Comparison of ENCODE assay signal across 14 cellular contexts in the genomic region with DNA sequence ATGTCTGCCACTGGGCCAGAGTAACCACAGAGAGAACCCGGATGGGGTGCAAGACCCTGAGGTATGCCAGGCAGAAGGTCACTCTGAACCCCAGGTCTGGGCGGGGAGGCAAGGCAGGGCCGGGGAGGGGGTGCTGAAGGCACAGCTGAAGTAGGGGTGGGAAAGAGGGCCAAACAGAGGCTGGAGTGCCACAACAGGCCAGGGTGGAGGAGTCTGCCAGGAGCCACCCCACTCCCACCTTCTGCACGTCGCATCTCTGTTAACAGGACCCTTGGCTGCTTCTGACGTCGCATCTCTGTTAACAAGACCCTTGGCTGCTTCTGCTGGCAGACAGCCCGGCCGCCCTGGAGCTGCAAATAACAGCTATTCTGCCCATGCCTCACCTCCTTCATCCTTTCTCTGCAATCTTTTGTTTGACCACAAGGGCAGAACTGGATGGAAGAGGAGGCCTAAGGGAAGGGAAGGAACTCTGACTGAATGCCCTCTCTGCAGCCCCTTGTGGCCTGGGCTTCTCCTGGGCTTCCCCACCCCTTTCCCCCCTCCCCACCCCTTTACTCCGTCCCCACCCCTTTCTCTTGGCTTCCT. TPM values are rescaled to one million over a fixed set of nuclear protein-coding genes. Genes with fewer than 3 reads are reported as not detected.
DNase-seq lines count a peak whose midpoint lies in the region; ATAC-seq and TF ChIP-seq lines count a peak whose summit lies in the region.
"Had no signal": no experiment of that assay in that cellular context is flagged by ENCODE, and none has a peak within 500 bp of the region (broad histone marks: within the 10 kb centered on the region; RNA-seq: fewer than 3 reads in every experiment).

No MANE protein-coding gene starts in this region.

- ATAC-seq in WTC11 (peak; percentile 98), GM19328 (IDR thresholded peaks at IDR 0.05; ENCODE audit: unreplicated experiment) (no peak), GM18502 (IDR thresholded peaks at IDR 0.05; ENCODE audit: poor library complexity, unreplicated experiment) (no peak), HG03095 (IDR thresholded peaks at IDR 0.05; ENCODE audit: unreplicated experiment) (no peak)
- ATAC-seq: stimulated activated effector memory CD8-positive, alpha-beta T cell treated with anti-CD3 and anti-CD28 coated beads, Interleukin-12 subunit alpha, Interleukin-12 subunit beta, amount 100 ng/mL, for 72 hours had no signal

- no peaks in the 10 kb centered on the region for H3K36me3 ChIP-seq in HAP-1 (replicated peaks)
- no peaks in the 10 kb centered on the region for H3K36me3 ChIP-seq in tibial nerve

- peak; percentile 34 for TF ChIP-seq CTCF in AG09319 (IDR thresholded peaks at IDR 0.05; ENCODE audit: low read depth, low read length)
- no peak; the same call in 1 of the 2 replicates for TF ChIP-seq CTCF in WTC11 (IDR thresholded peaks at IDR 0.05)
- peak in 2 of 5 experiments; percentile 24 for TF ChIP-seq CTCF in tibial nerve (IDR thresholded peaks at IDR 0.05)

- H3K9me3 Mint-ChIP-seq in WTC11, result no peaks in the 10 kb centered on the region
- H3K9me3 Mint-ChIP-seq: stimulated activated effector memory CD8-positive, alpha-beta T cell treated with anti-CD3 and anti-CD28 coated beads, Interleukin-12 subunit alpha, Interleukin-12 subunit beta, amount 100 ng/mL, for 72 hours; T-helper 1 cell treated with Interleukin-12 subunit alpha and Interleukin-12 subunit beta and Interleukin-4 antibody, amounts not matched to agents 30 μg/mL and 1 μg/mL, for 36 hours had no signal

- no peak for TF ChIP-seq POLR2A in tibial nerve (IDR thresholded peaks at IDR 0.05)

- no peak overlapping the region for H3K27ac Mint-ChIP-seq in WTC11
- H3K27ac Mint-ChIP-seq: stimulated activated effector memory CD8-positive, alpha-beta T cell treated with anti-CD3 and anti-CD28 coated beads, Interleukin-12 subunit alpha, Interleukin-12 subunit beta, amount 100 ng/mL, for 72 hours; T-helper 1 cell treated with Interleukin-12 subunit alpha and Interleukin-12 subunit beta and Interleukin-4 antibody, amounts not matched to agents 30 μg/mL and 1 μg/mL, for 36 hours had no signal

- H3K4me3 ChIP-seq in HAP-1 (no peak overlapping the region), tibial nerve (no peak overlapping the region)
- H3K4me3 ChIP-seq: psoas muscle had no signal

- peaks cover 30% of the 10 kb centered on the region for H3K4me1 Mint-ChIP-seq in WTC11
- H3K4me1 Mint-ChIP-seq: stimulated activated effector memory CD8-positive, alpha-beta T cell treated with anti-CD3 and anti-CD28 coated beads, Interleukin-12 subunit alpha, Interleukin-12 subunit beta, amount 100 ng/mL, for 72 hours had no signal

- no peak overlapping the region for H3K4me3 Mint-ChIP-seq in WTC11
- H3K4me3 Mint-ChIP-seq: stimulated activated effector memory CD8-positive, alpha-beta T cell treated with anti-CD3 and anti-CD28 coated beads, Interleukin-12 subunit alpha, Interleukin-12 subunit beta, amount 100 ng/mL, for 72 hours; T-helper 1 cell treated with Interleukin-12 subunit alpha and Interleukin-12 subunit beta and Interleukin-4 antibody, amounts not matched to agents 30 μg/mL and 1 μg/mL, for 36 hours had no signal

- H3K27ac ChIP-seq in tibial nerve, result peak overlapping the region in 2 of 4 donors; percentile 59 to 80
- H3K27ac ChIP-seq: KMS-11, psoas muscle had no signal

- H3K9me3 ChIP-seq in HAP-1, result no peaks in the 10 kb centered on the region
- H3K9me3 ChIP-seq in tibial nerve, result no peaks in the 10 kb centered on the region
- H3K9me3 ChIP-seq: psoas muscle had no signal

- H3K27me3 ChIP-seq in HAP-1 (ENCODE audit: low read depth) (peaks cover 3% of the 10 kb centered on the region; the same call in 1 of the 2 replicates), tibial nerve (no peaks in the 10 kb centered on the region)

- H3K36me3 Mint-ChIP-seq in WTC11, result no peaks in the 10 kb centered on the region
- H3K36me3 Mint-ChIP-seq: stimulated activated effector memory CD8-positive, alpha-beta T cell treated with anti-CD3 and anti-CD28 coated beads, Interleukin-12 subunit alpha, Interleukin-12 subunit beta, amount 100 ng/mL, for 72 hours had no signal

- H3K4me1 ChIP-seq in HAP-1, result no peaks in the 10 kb centered on the region
- H3K4me1 ChIP-seq in tibial nerve, result peaks cover 0 to 79% (median 33%) of the 10 kb centered on the region in 4 donors
- H3K4me1 ChIP-seq: psoas muscle had no signal

- DNase-seq in AG09319 (ENCODE audit: extremely low read depth, low read depth) (no peak), HAP-1 (ENCODE audit: low spot score in 2 of 2) (peak; percentile 51 to 58), WTC11 (ENCODE audit: low spot score) (peak; percentile 55), iPS DF 4.7 (ENCODE audit: extremely low read depth, low spot score) (peak; percentile 87), tibial nerve (ENCODE audit: low spot score in 2 of 2) (no peak)
- DNase-seq: foreskin melanocyte, HCEC 1CT had no signal

- in situ Hi-C loops in HAP-1 (cut with MboI; ENCODE audit: low sequenced_read_pairs), result no loop called here

- CTCF ChIA-PET in WTC11 (lab: Charles Lee), result interaction anchor here (0.6 to 3.7 kb wide), 35 partner anchors 8 to 238 kb away, joined by 3 to 29 read pairs (median 4); partner anchors contain the start of gene NUP210

- H3K27me3 Mint-ChIP-seq in WTC11 (ENCODE audit: low read depth), result no peaks in the 10 kb centered on the region; the same call in 1 of the 2 replicates

- POLR2A ChIA-PET in WTC11 (lab: Charles Lee), result no interaction called here

- 51 to 56% methylated on average over 10 of the region's 10 CpGs for WGBS in tibial nerve, 2 donors

- no peak for TF ChIP-seq EP300 in tibial nerve (IDR thresholded peaks at IDR 0.05)

TF ChIP-seq in WTC11, 78 proteins besides CTCF, POLR2A, EP300 and RAD21:
- TF ChIP-seq GTF2I (CRISPR knock-in tag; conservative IDR thresholded peaks at IDR 0.05), result no peak
- no peak for TF ChIP-seq IRF2 (CRISPR knock-in tag; IDR thresholded peaks at IDR 0.05; ENCODE audit: borderline replicate concordance, low read depth)
- no peak for TF ChIP-seq GABPB1 (CRISPR knock-in tag; IDR thresholded peaks at IDR 0.05)
- no peak for TF ChIP-seq ELF4 (CRISPR knock-in tag; IDR thresholded peaks at IDR 0.05; ENCODE audit: low read depth)
- no peak for TF ChIP-seq FOXJ3 (CRISPR knock-in tag; IDR thresholded peaks at IDR 0.05; ENCODE audit: borderline replicate concordance)
- TF ChIP-seq, protein P1, sequence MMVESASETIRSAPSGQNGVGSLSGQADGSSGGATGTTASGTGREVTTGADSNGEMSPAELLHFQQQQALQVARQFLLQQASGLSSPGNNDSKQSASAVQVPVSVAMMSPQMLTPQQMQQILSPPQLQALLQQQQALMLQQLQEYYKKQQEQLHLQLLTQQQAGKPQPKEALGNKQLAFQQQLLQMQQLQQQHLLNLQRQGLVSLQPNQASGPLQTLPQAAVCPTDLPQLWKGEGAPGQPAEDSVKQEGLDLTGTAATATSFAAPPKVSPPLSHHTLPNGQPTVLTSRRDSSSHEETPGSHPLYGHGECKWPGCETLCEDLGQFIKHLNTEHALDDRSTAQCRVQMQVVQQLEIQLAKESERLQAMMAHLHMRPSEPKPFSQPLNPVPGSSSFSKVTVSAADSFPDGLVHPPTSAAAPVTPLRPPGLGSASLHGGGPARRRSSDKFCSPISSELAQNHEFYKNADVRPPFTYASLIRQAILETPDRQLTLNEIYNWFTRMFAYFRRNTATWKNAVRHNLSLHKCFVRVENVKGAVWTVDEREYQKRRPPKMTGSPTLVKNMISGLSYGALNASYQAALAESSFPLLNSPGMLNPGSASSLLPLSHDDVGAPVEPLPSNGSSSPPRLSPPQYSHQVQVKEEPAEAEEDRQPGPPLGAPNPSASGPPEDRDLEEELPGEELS (CRISPR knock-in tag; IDR thresholded peaks at IDR 0.05), result no peak
- TF ChIP-seq IRF1 (CRISPR knock-in tag; IDR thresholded peaks at IDR 0.05), result no peak
- no peak for TF ChIP-seq ESRRA (CRISPR knock-in tag; IDR thresholded peaks at IDR 0.05; ENCODE audit: borderline replicate concordance)
- no peak for TF ChIP-seq NR3C1 (CRISPR knock-in tag; conservative IDR thresholded peaks at IDR 0.05; ENCODE audit: low read depth)
- TF ChIP-seq, protein P2, sequence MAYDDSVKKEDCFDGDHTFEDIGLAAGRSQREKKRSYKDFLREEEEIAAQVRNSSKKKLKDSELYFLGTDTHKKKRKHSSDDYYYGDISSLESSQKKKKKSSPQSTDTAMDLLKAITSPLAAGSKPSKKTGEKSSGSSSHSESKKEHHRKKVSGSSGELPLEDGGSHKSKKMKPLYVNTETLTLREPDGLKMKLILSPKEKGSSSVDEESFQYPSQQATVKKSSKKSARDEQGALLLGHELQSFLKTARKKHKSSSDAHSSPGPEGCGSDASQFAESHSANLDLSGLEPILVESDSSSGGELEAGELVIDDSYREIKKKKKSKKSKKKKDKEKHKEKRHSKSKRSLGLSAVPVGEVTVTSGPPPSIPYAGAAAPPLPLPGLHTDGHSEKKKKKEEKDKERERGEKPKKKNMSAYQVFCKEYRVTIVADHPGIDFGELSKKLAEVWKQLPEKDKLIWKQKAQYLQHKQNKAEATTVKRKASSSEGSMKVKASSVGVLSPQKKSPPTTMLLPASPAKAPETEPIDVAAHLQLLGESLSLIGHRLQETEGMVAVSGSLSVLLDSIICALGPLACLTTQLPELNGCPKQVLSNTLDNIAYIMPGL (CRISPR knock-in tag; IDR thresholded peaks at IDR 0.05), result no peak
- TF ChIP-seq MXD4 (CRISPR knock-in tag; IDR thresholded peaks at IDR 0.05; ENCODE audit: borderline replicate concordance), result no peak
- no peak for TF ChIP-seq PRRX2 (CRISPR knock-in tag; IDR thresholded peaks at IDR 0.05)
- no peak for TF ChIP-seq USF2 (CRISPR knock-in tag; IDR thresholded peaks at IDR 0.05)
- no peak for TF ChIP-seq CREM (CRISPR knock-in tag; IDR thresholded peaks at IDR 0.05)
TF ChIP-seq in WTC11: peak in this region for 0.

RNA-seq across cellular contexts. Expression of gene FBLN2, which starts 20.6 kb away (rescaled TPM):
- total RNA-seq in WTC11 (2021) (20.7 to 35.2 TPM (median 31.3 TPM) in 3 replicates), tibial nerve (100 to 1,000 TPM; 185 to 445 (median 240) TPM)

RNA-seq across cellular contexts. Expression of gene HDAC11, which starts 48.2 kb away (rescaled TPM):
- total RNA-seq in WTC11 (2021) (11.5 to 12.5 TPM (median 12.0 TPM) in 3 replicates), tibial nerve (10 to 100 TPM; 20.9 to 25.1 (median 23.9) TPM)

Comparison
In these comparisons a context has a peak if more than half of its experiments do, and no peak if none do; other contexts are left out.
1. DNase-seq: peak in HAP-1 (2 of 2), WTC11 (single experiment) and iPS DF 4.7 (single experiment); none in AG09319 (single experiment) and tibial nerve (0 of 2).